ENCODE assay signal across 1 cellular context in genomic region chr13:97327071-97327470, GRCh38.
TF ChIP-seq lines count a peak whose summit lies in the region.

No MANE protein-coding gene starts in this region.

TF ChIP-seq in IMR-90, 13 proteins besides CTCF, POLR2A, EP300 and RAD21:
- TF ChIP-seq MXI1 (IDR thresholded peaks at IDR 0.05; ENCODE audit: borderline replicate concordance, low read depth, low read length) (no peak), RCOR1 (IDR thresholded peaks at IDR 0.05; ENCODE audit: insufficient replicate concordance, low read length) (no peak)
TF ChIP-seq in IMR-90: peak in this region for 0.
